In the genomic region with DNA sequence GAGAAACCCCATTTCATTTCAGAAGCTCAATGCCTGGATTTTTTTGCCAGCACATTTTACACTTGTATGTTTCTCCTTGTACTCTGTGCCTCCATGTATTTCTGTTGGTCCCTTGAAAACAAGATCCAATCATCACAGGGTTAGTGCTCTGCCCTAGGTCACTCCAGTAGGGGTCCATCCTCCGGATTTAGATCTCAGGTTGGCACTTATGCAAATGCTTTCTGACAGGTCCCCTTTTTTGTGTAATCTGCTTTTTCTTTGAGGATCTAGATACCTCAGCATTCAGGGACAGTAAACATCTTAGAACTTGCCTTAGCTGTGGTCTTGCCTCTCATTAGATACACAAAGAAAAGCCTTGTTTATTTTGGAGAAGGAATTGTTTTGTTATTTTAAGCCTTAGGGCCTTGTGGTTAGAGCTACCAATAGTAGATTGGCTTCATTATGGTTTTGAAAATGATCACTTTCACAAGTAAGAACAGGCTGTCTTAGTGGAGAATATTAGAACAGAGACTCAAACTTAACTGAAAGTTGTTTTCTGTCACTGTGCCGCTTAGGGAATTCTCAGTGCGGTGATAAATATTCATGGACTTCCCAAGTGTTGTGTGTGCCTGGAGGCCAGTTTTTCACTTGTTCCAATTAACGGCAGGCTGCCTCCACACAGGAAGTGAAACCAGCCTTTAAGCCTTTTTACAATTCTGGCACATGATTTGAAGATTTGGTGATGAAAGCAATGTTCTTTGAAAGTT, we compare ENCODE assay signal across 8 cellular contexts. TPM values are rescaled to one million over a fixed set of nuclear protein-coding genes. Genes with fewer than 3 reads are reported as not detected.
DNase-seq lines count a peak whose midpoint lies in the region; ATAC-seq and TF ChIP-seq lines count a peak whose summit lies in the region.

No MANE protein-coding gene starts in this region.

- TF ChIP-seq CTCF in spleen (IDR thresholded peaks at IDR 0.05 in 8 of 11, conservative IDR thresholded peaks at IDR 0.05 in 3 of 11): no peak

- H3K27ac ChIP-seq in spleen: peak overlapping the region in 6 of 8 donors; percentile 28 to 79 (median 68)

- intact Hi-C loops in spleen (cut with DNase I; ENCODE audit: low total_unique reads): no loop called here

- WGBS in spleen, 5 donors: 15 to 26% (median 18%) methylated on average over 4 of the region's 4 CpGs

- peak overlapping the region in 1 of 8 donors; percentile 23 for H3K4me3 ChIP-seq in spleen

- no peaks in the 10 kb centered on the region for H3K36me3 ChIP-seq in spleen

- ATAC-seq in GM21381 (IDR thresholded peaks at IDR 0.05; ENCODE audit: unreplicated experiment) (peak; percentile 71), GM21737 (IDR thresholded peaks at IDR 0.05; ENCODE audit: unreplicated experiment) (no peak), GM19397 (IDR thresholded peaks at IDR 0.05; ENCODE audit: unreplicated experiment) (no peak)

- DNase-seq in NOMO-1 treated with DMSO at 0.1 percent for 48 hours (lab: John Stamatoyannopoulos, UW; ENCODE audit: unreplicated experiment) (peak; percentile 77), globus pallidus (ENCODE audit: low spot score) (peak; percentile 65), spleen (no peak), NCI-H2196 treated with DMSO at 0.1 percent for 48 hours (lab: John Stamatoyannopoulos, UW; ENCODE audit: unreplicated experiment) (no peak)
- DNase-seq in activated CD4-positive, CD25-positive, alpha-beta regulatory T cell treated with anti-CD3 and anti-CD28 coated beads, Interleukin-2, amount 50 U/mL, for 72 hours: no peak

- peaks cover 0 to 84% (median 29%) of the 10 kb centered on the region in 6 donors for H3K4me1 ChIP-seq in spleen

- no peaks in the 10 kb centered on the region for H3K27me3 ChIP-seq in spleen (replicated peaks in 1 of 7)

- TF ChIP-seq POLR2A in spleen (IDR thresholded peaks at IDR 0.05): no peak

- H3K9me3 ChIP-seq in spleen: no peaks in the 10 kb centered on the region

RNA-seq across cellular contexts. Expression of a gene that starts 7.8 kb away (rescaled TPM):
- 100 to 1,000 TPM in 3 of 7 donors, 10 to 100 TPM in 4; 32.8 to 127 (median 70.5) TPM for total RNA-seq in spleen
- polyA plus RNA-seq in spleen: 1 to 10 TPM; 6.9 to 9.8 (median 8.5) TPM

RNA-seq across cellular contexts. Expression of a gene that starts 22.2 kb away (rescaled TPM):
- 10 to 100 TPM; 41.7 to 82.2 (median 48.8) TPM for total RNA-seq in spleen
- 1 to 10 TPM; 7.0 to 9.9 (median 8.2) TPM for polyA plus RNA-seq in spleen

Comparison
In these comparisons a context has a peak if more than half of its experiments do, and no peak if none do; other contexts are left out.
1. DNase-seq: peak in NOMO-1 treated with DMSO at 0.1 percent for 48 hours (single experiment) and globus pallidus (single experiment); none in spleen (single experiment), NCI-H2196 treated with DMSO at 0.1 percent for 48 hours (single experiment) and activated CD4-positive, CD25-positive, alpha-beta regulatory T cell treated with anti-CD3 and anti-CD28 coated beads, Interleukin-2, amount 50 U/mL, for 72 hours (single experiment).